34 cellular contexts compared by ENCODE assay signal in the genomic region with DNA sequence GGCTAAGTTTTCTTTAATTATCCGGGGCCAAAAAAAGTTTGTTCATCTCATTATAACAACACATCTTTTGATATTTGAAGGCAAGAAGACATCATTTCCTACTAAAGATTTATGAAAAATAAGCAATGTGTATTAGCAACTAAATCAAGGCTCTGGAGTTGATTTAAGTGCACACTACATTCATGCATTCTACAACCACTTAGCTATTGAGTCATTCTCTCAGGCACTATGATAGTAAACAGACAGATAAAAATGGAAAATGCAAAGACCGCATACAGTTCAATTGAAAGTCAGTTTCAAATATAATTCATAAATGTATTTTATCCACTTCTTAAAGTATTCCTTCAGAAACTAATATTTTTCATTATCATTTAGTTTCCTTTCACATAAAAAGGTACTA.
"Had no signal": no experiment of that assay in that cellular context is flagged by ENCODE, and none has a peak within 500 bp of the region (broad histone marks: within the 10 kb centered on the region; RNA-seq: fewer than 3 reads in every experiment).

No MANE protein-coding gene starts in this region.

- H3K9me3 ChIP-seq: body of pancreas, breast epithelium, MG63 had no signal

- H3K27ac ChIP-seq: body of pancreas, breast epithelium, Peyer's patch, RWPE1, WERI-Rb-1 had no signal

- H3K4me3 ChIP-seq: body of pancreas, breast epithelium, MG63, Peyer's patch had no signal

- H3K36me3 ChIP-seq: breast epithelium, MG63, Peyer's patch, WERI-Rb-1 had no signal

- ATAC-seq: activated CD8-positive, alpha-beta T cell treated with anti-CD3 and anti-CD28 coated beads for 36 hours; activated T-cell treated with anti-CD3 and anti-CD28 coated beads, Interleukin-2, amount 50 U/mL, for 72 hours; activated T-helper 17 cell treated with anti-CD3 and anti-CD28 coated beads, Interleukin-2, amount 50 U/mL, for 72 hours; body of pancreas; PC-3; Right ventricle myocardium inferior had no signal

- H3K27me3 ChIP-seq: body of pancreas, breast epithelium, MG63, Peyer's patch had no signal

- DNase-seq: activated CD4-positive, alpha-beta T cell treated with anti-CD3 and anti-CD28 coated beads for 1 hour; activated CD4-positive, alpha-beta T cell treated with anti-CD3 and anti-CD28 coated beads, Interleukin-2, amount 10 ng/mL, durations not matched to agents 24 days and 14 days; activated CD4-positive, alpha-beta T cell treated with anti-CD3 and anti-CD28 coated beads, Interleukin-2, amount 50 U/mL, for 4 hours; activated CD4-positive, CD25-positive, alpha-beta regulatory T cell; activated CD8-positive, alpha-beta T cell treated with anti-CD3 and anti-CD28 coated beads for 36 hours; activated effector memory CD4-positive, alpha-beta T cell treated with anti-CD3 and anti-CD28 coated beads, Interleukin-2, amount 50 U/mL, for 16 hours; activated naive CD4-positive, alpha-beta T cell; activated naive CD4-positive, alpha-beta T cell treated with anti-CD3 and anti-CD28 coated beads, Interleukin-2, amount 50 U/mL, for 16 hours; activated naive CD8-positive, alpha-beta T cell treated with anti-CD3 and anti-CD28 coated beads for 36 hours; activated T-cell treated with anti-CD3 and anti-CD28 coated beads, Interleukin-2, amount 50 U/mL, for 1 hour; activated T-cell treated with anti-CD3 and anti-CD28 coated beads, Interleukin-2, amount 50 U/mL, for 72 hours; body of pancreas; cerebellar nuclear complex; Kasumi-1; KG1; MG63; NCI-H1048; NCI-H1105 treated with DMSO at 0.1 percent for 48 hours; NCI-H1436 treated with DMSO at 0.1 percent for 48 hours; NCI-H1694 treated with DMSO at 0.1 percent for 48 hours; NCI-H2029; NCI-H345; NCI-H524 treated with DMSO at 0.1 percent for 48 hours; NCI-H748 treated with DMSO at 0.1 percent for 48 hours; NK-92 treated with Interleukin-12 subunit alpha and Interleukin-12 subunit beta, amount 100 ng/mL, for 24 hours; PC-3; Peyer's patch; SIG-M5; T1000; WERI-Rb-1 had no signal

- H3K4me1 ChIP-seq: body of pancreas, breast epithelium, Peyer's patch had no signal
